In the genomic region with DNA sequence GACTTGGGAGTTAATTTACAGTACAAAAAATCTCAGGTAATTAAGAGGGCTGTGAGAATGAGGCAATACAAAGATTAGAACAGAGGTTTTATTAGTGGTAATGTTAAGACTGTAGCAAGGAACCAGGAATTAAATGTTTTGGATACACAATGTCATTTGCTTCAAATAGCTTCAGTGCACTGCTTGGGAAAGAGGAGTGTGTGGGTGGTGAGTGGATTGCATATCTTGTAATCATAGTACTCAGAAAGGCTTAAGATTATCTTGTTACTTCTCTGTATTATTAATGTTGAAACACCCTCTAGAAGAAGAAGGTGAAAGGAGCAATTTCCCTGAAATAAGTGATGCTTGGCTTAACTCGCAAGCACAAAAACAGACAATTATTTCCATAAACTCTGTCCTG, we compare ENCODE assay signal across 17 cellular contexts. TPM values are rescaled to one million over a fixed set of nuclear protein-coding genes. Genes with fewer than 3 reads are reported as not detected.
DNase-seq lines count a peak whose midpoint lies in the region; ATAC-seq, FAIRE-seq and TF ChIP-seq lines count a peak whose summit lies in the region.
"Had no signal": no experiment of that assay in that cellular context is flagged by ENCODE, and none has a peak within 500 bp of the region (broad histone marks: within the 10 kb centered on the region; RNA-seq: fewer than 3 reads in every experiment).

No MANE protein-coding gene starts in this region.

- H3K27me3 ChIP-seq in adipocyte (replicated peaks; ENCODE audit: control insufficient read depth, insufficient read depth, low read length) (no peaks in the 10 kb centered on the region), osteoblast (ENCODE audit: insufficient read depth, low read length) (peaks cover 42% of the 10 kb centered on the region), heart right ventricle (peaks cover 0 to 6% (median 0%) of the 10 kb centered on the region in 7 donors)

- intact Hi-C loops in heart right ventricle (cut with DNase I) (no loop called here), posterior cingulate gyrus (cut with DNase I) (no loop called here)

- TF ChIP-seq EP300 in A549 (IDR thresholded peaks at IDR 0.05), result no peak

- H3K27ac ChIP-seq in A549 (no peak overlapping the region), osteoblast (ENCODE audit: low read depth, low read length) (no peak overlapping the region), heart right ventricle (no peak overlapping the region)
- H3K27ac ChIP-seq: C4-2B had no signal

- H3K79me2 ChIP-seq in osteoblast (ENCODE audit: insufficient read depth, low read length), result no peaks in the 10 kb centered on the region

- H3K36me3 ChIP-seq in adipocyte (ENCODE audit: control insufficient read depth, insufficient read depth, low read length, severe bottlenecking), result no peaks in the 10 kb centered on the region
- H3K36me3 ChIP-seq in osteoblast (ENCODE audit: insufficient read depth, low read length), result no peaks in the 10 kb centered on the region
- no peaks in the 10 kb centered on the region for H3K36me3 ChIP-seq in heart right ventricle
- H3K36me3 ChIP-seq: HAP-1 had no signal

- H3K4me1 ChIP-seq in A549 (no peaks in the 10 kb centered on the region), adipocyte (ENCODE audit: control insufficient read depth, insufficient read depth, low read length) (peaks cover 8% of the 10 kb centered on the region), osteoblast (ENCODE audit: insufficient read depth, low read length) (no peaks in the 10 kb centered on the region), heart right ventricle (peaks cover 0 to 9% (median 0%) of the 10 kb centered on the region in 9 donors)

- CTCF ChIA-PET in A549 (lab: Yijun Ruan, JAX), result no interaction called here

- no peak overlapping the region for H3K4me2 ChIP-seq in A549
- H3K4me2 ChIP-seq in osteoblast (ENCODE audit: insufficient read depth, low read length), result no peak overlapping the region

- no peak for TF ChIP-seq CTCF in A549 (IDR thresholded peaks at IDR 0.05)
- no peak for TF ChIP-seq CTCF in D721Med (IDR thresholded peaks at IDR 0.05; ENCODE audit: insufficient read depth, missing control alignments)
- TF ChIP-seq CTCF in osteoblast (IDR thresholded peaks at IDR 0.05; ENCODE audit: extremely low read depth, low read depth, low read length), result no peak
- TF ChIP-seq CTCF in heart right ventricle (IDR thresholded peaks at IDR 0.05), result no peak

- no peak overlapping the region for H3K9ac ChIP-seq in adipocyte (ENCODE audit: low read length)

- H3K4me3 ChIP-seq in A549 (no peak overlapping the region), adipocyte (ENCODE audit: low read length) (no peak overlapping the region), osteoblast (ENCODE audit: insufficient read depth, low read length) (no peak overlapping the region), heart right ventricle (no peak overlapping the region)
- H3K4me3 ChIP-seq: HAP-1 had no signal

- no peak for TF ChIP-seq POLR2A in A549 (IDR thresholded peaks at IDR 0.05; ENCODE audit: low read length)

- H3K9me3 ChIP-seq in A549 (peaks cover 12% of the 10 kb centered on the region; the same call in 2 of the 3 replicates), adipocyte (ENCODE audit: control insufficient read depth, low read length) (peaks cover 7% of the 10 kb centered on the region), osteoblast (ENCODE audit: low read depth, low read length) (no peaks in the 10 kb centered on the region), heart right ventricle (peaks cover 0 to 49% (median 14%) of the 10 kb centered on the region in 11 donors)
- H3K9me3 ChIP-seq: HAP-1 had no signal

- no peak overlapping the region for H2AFZ ChIP-seq in osteoblast (ENCODE audit: low read length)

- DNase-seq in A549 (ENCODE audit: low read depth in 1 of 2, low spot score in 1 of 2), result no peak
- DNase-seq in D721Med (ENCODE audit: insufficient read length, low spot score), result no peak
- DNase-seq in adipocyte (ENCODE audit: low read depth), result peak; percentile 5
- DNase-seq in osteoblast (ENCODE audit: insufficient read length, low spot score, missing footprints), result peak; percentile 32
- no peak for DNase-seq in amniotic stem cell (lab: John Stamatoyannopoulos, UW)
- no peak for DNase-seq in globus pallidus (ENCODE audit: low spot score)
- DNase-seq in heart right ventricle, result no peak
- DNase-seq in posterior cingulate gyrus, result no peak
- DNase-seq: 8988T; ACHN; CD8-positive, alpha-beta T cell; COR-L47; DND-41; GDM1 had no signal

- WGBS in A549 (ENCODE audit: missing lambda C conversion rate), result 79% methylated on average over 1 of the region's 1 CpG
- 92 to 100% methylated on average over 1 of the region's 1 CpG for WGBS in heart right ventricle, 2 donors

- no peak for TF ChIP-seq RAD21 in A549 (conservative IDR thresholded peaks at IDR 0.05 in 1 of 2, IDR thresholded peaks at IDR 0.05 in 1 of 2)

- no peaks in the 10 kb centered on the region for H4K20me1 ChIP-seq in osteoblast (ENCODE audit: insufficient read depth, low read length)

- no peak for FAIRE-seq in A549 (lab: Jason Lieb, UNC)
- FAIRE-seq in D721Med (lab: Jason Lieb, UNC), result peak; percentile 76
- FAIRE-seq: GM12892 had no signal

- POLR2A ChIA-PET in A549 (lab: Yijun Ruan, JAX), result no interaction called here

- ATAC-seq in A549 (no peak), heart right ventricle (no peak)
- ATAC-seq: CD8-positive, alpha-beta T cell had no signal

TF ChIP-seq in A549, 52 proteins besides CTCF, POLR2A, EP300 and RAD21:
- 0 out of 2 replicates have a peak, but pooled peaks have one; percentile 5 for TF ChIP-seq RNF2 (IDR thresholded peaks at IDR 0.05; ENCODE audit: borderline replicate concordance, low read depth)
- no peak for TF ChIP-seq EHMT2 (IDR thresholded peaks at IDR 0.05; ENCODE audit: low read depth)
- TF ChIP-seq, protein P1, sequence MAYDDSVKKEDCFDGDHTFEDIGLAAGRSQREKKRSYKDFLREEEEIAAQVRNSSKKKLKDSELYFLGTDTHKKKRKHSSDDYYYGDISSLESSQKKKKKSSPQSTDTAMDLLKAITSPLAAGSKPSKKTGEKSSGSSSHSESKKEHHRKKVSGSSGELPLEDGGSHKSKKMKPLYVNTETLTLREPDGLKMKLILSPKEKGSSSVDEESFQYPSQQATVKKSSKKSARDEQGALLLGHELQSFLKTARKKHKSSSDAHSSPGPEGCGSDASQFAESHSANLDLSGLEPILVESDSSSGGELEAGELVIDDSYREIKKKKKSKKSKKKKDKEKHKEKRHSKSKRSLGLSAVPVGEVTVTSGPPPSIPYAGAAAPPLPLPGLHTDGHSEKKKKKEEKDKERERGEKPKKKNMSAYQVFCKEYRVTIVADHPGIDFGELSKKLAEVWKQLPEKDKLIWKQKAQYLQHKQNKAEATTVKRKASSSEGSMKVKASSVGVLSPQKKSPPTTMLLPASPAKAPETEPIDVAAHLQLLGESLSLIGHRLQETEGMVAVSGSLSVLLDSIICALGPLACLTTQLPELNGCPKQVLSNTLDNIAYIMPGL (CRISPR knock-in tag; IDR thresholded peaks at IDR 0.05; ENCODE audit: borderline replicate concordance), result no peak

RNA-seq across cellular contexts. Expression of gene TBCA, which starts 21.0 kb away (rescaled TPM):
- 175 and 373 TPM in 2 replicates for polyA plus RNA-seq in A549 (2011; rRNA removed)
- 96.9 and 183 TPM in 2 replicates for polyA plus RNA-seq in A549 (2012; cell fraction: cytosol; rRNA removed)
- 30.9 and 49.4 TPM in 2 replicates for polyA plus RNA-seq in A549 (2012; cell fraction: nucleus; rRNA removed)
- 463 to 530 TPM (median 484 TPM) in 3 replicates for polyA plus RNA-seq in A549 (2017; fragmentation: RNase III; extraction: RNeasy Plus Mini Kit Qiagen cat#74134 plus additional on column Dnase treatment)
- 11.0 and 11.6 TPM in 2 replicates for polyA minus RNA-seq in A549 (2011; rRNA and poly(A)+ RNA removed)
- total RNA-seq in osteoblast, result 103 and 113 TPM in 2 replicates
- total RNA-seq in heart right ventricle, result 100 to 1,000 TPM; 111 to 164 (median 147) TPM
- polyA plus RNA-seq in heart right ventricle, result 100 to 1,000 TPM in 1 of 2 donors, 10 to 100 TPM in 1; 66.6 to 171 TPM

Comparison
In these comparisons a context has a peak if more than half of its experiments do, and no peak if none do; other contexts are left out.
1. DNase-seq: peak in adipocyte (single experiment) and osteoblast (single experiment); none in A549 (0 of 2), D721Med (single experiment), amniotic stem cell (single experiment), globus pallidus (single experiment), heart right ventricle (0 of 2) and posterior cingulate gyrus (0 of 10).